In genomic region chr10:86523348-86523747, GRCh38 we compare ENCODE assay signal across 10 cellular contexts. TPM values are rescaled to one million over a fixed set of nuclear protein-coding genes. Genes with fewer than 3 reads are reported as not detected.
DNase-seq lines count a peak whose midpoint lies in the region; TF ChIP-seq lines count a peak whose summit lies in the region.
"Had no signal": no experiment of that assay in that cellular context is flagged by ENCODE, and none has a peak within 500 bp of the region (broad histone marks: within the 10 kb centered on the region; RNA-seq: fewer than 3 reads in every experiment).

No MANE protein-coding gene starts in this region.

- CTCF ChIA-PET in A673 (lab: Charles Lee): no interaction called here

- peaks cover 7% of the 10 kb centered on the region for H3K9me3 Mint-ChIP-seq in glutamatergic neuron (ENCODE audit: unreplicated experiment)
- H3K9me3 Mint-ChIP-seq: naive B cell had no signal

- no TSS peak for BruUV-seq in A673 (replicated peaks; lab: Mats Ljungman, UMichigan)

- H3F3A ChIP-seq in SU-DHL-6 (ENCODE audit: insufficient read depth): peaks cover 17% of the 10 kb centered on the region; the same call in 1 of the 2 replicates

- no peaks in the 10 kb centered on the region for H3K27me3 ChIP-seq in A673 (replicated peaks; ENCODE audit: insufficient read depth, low read depth, low read length, poor library complexity)
- H3K27me3 ChIP-seq in SU-DHL-6 (ENCODE audit: low read length): no peaks in the 10 kb centered on the region

- H3K4me1 ChIP-seq in A673 (ENCODE audit: insufficient read depth, low read length, poor library complexity, severe bottlenecking): peaks cover 29% of the 10 kb centered on the region

- peak overlapping the region; percentile 86 for H3K4me3 Mint-ChIP-seq in glutamatergic neuron (ENCODE audit: unreplicated experiment)

- TF ChIP-seq CTCF in A673 (conservative IDR thresholded peaks at IDR 0.05; ENCODE audit: low read depth, low read length) (no peak), GM12864 (IDR thresholded peaks at IDR 0.05; ENCODE audit: low read depth, low read length, missing control alignments) (peak; percentile 19), SU-DHL-6 (IDR thresholded peaks at IDR 0.05; ENCODE audit: insufficient read depth, low read length, poor library complexity, severe bottlenecking) (peak; percentile 13), glutamatergic neuron (IDR thresholded peaks at IDR 0.05; ENCODE audit: partially characterized antibody, unreplicated experiment) (no peak)

- H3K36me3 ChIP-seq in A673 (ENCODE audit: insufficient read depth, low read length, poor library complexity, severe bottlenecking): no peaks in the 10 kb centered on the region
- H3K36me3 ChIP-seq in SU-DHL-6 (ENCODE audit: low read length): peaks cover 11% of the 10 kb centered on the region; the same call in 1 of the 2 replicates

- peak overlapping the region; percentile 41 for H3K27ac Mint-ChIP-seq in glutamatergic neuron (ENCODE audit: unreplicated experiment)

- H3K4me2 ChIP-seq in SU-DHL-6 (ENCODE audit: low read depth, low read length, poor library complexity, severe bottlenecking): peak overlapping the region; percentile 94

- H3K9me3 ChIP-seq in A673 (ENCODE audit: low read depth, low read length, poor library complexity, severe bottlenecking) (no peaks in the 10 kb centered on the region), SU-DHL-6 (ENCODE audit: insufficient read depth, low read length) (no peaks in the 10 kb centered on the region)

- POLR2A ChIA-PET in A673 (lab: Charles Lee; ENCODE audit: low non-redundant PET): no interaction called here

- DNase-seq in A673 (ENCODE audit: low spot score): no peak
- no peak for DNase-seq in GM12864 (ENCODE audit: low read depth)
- no peak for DNase-seq in glutamatergic neuron
- no peak for DNase-seq in mesenteric fat pad (ENCODE audit: low spot score)
- no peak for DNase-seq in activated CD4-positive, alpha-beta T cell treated with anti-CD3 and anti-CD28 coated beads for 48 hours
- no peak for DNase-seq in ureter (ENCODE audit: low spot score)
- no peak for DNase-seq in NCI-H345 treated with DMSO at 0.1 percent for 48 hours (lab: John Stamatoyannopoulos, UW; ENCODE audit: unreplicated experiment)
- DNase-seq: activated effector memory CD4-positive, alpha-beta T cell treated with anti-CD3 and anti-CD28 coated beads, Interleukin-2, amount 50 U/mL, for 16 hours; naive B cell had no signal

- H3K27ac ChIP-seq in A673 (ENCODE audit: low read depth, low read length, poor library complexity, severe bottlenecking) (no peak overlapping the region), SU-DHL-6 (ENCODE audit: low read depth, low read length) (peak overlapping the region; percentile 73)

- H3K9me2 ChIP-seq in SU-DHL-6 (replicated peaks; ENCODE audit: insufficient read depth, low read length): no peaks in the 10 kb centered on the region

- peaks cover 14% of the 10 kb centered on the region for H4K20me1 ChIP-seq in SU-DHL-6 (ENCODE audit: low read depth, low read length)

- H3K79me2 ChIP-seq in SU-DHL-6 (ENCODE audit: insufficient read depth, low read length): peaks cover 68% of the 10 kb centered on the region

- no peaks in the 10 kb centered on the region for H3K36me3 Mint-ChIP-seq in glutamatergic neuron (ENCODE audit: unreplicated experiment)
- H3K36me3 Mint-ChIP-seq: naive B cell had no signal

- H3K9ac ChIP-seq in SU-DHL-6 (ENCODE audit: low read length): peak overlapping the region; percentile 96

- intact Hi-C loops in A673 (cut with micrococcal nuclease; ENCODE audit: unreplicated experiment): no loop called here

- H3K4me3 ChIP-seq in A673 (ENCODE audit: low read depth, low read length, poor library complexity, severe bottlenecking) (peak overlapping the region; percentile 99), GM12864 (ENCODE audit: low read depth, low read length) (no peak overlapping the region), SU-DHL-6 (ENCODE audit: insufficient read depth, low read length, poor library complexity, severe bottlenecking) (peak overlapping the region; percentile 99)

- H2AFZ ChIP-seq in SU-DHL-6 (ENCODE audit: low read depth, low read length, severe bottlenecking): no peak overlapping the region

- H3K4me1 Mint-ChIP-seq in glutamatergic neuron (ENCODE audit: low read depth, unreplicated experiment): peaks cover 34% of the 10 kb centered on the region

- H3K27me3 Mint-ChIP-seq in glutamatergic neuron (ENCODE audit: unreplicated experiment): peaks cover 2% of the 10 kb centered on the region

RNA-seq across cellular contexts. Expression of gene WAPL, which starts 1.8 kb away (rescaled TPM):
- total RNA-seq in A673 (2021) (47.0 and 49.4 TPM in 2 replicates), glutamatergic neuron (ENCODE audit: unreplicated experiment) (33.4 TPM), mesenteric fat pad (34.2 TPM), ureter (43.2 TPM)

Comparison
In these comparisons a context has a peak if more than half of its experiments do, and no peak if none do; other contexts are left out.
1. CTCF ChIP-seq: peak in GM12864 (single experiment) and SU-DHL-6 (single experiment); none in A673 (single experiment) and glutamatergic neuron (single experiment).